ENCODE assay signal across 12 cellular contexts in genomic region chr19:15317392-15318011, GRCh38. TPM values are rescaled to one million over a fixed set of nuclear protein-coding genes. Genes with fewer than 3 reads are reported as not detected.
DNase-seq lines count a peak whose midpoint lies in the region; TF ChIP-seq lines count a peak whose summit lies in the region.
"Had no signal": no experiment of that assay in that cellular context is flagged by ENCODE, and none has a peak within 500 bp of the region (broad histone marks: within the 10 kb centered on the region; RNA-seq: fewer than 3 reads in every experiment).

No MANE protein-coding gene starts in this region.

- peaks cover 98% of the 10 kb centered on the region for H3K79me2 ChIP-seq in fibroblast of lung (ENCODE audit: control insufficient read depth, insufficient read depth, low read length)

- CTCF ChIA-PET in RWPE1 (lab: Yijun Ruan, JAX): interaction anchor here (0.5 to 1.1 kb wide), 2 partner anchors 24 to 28 kb away, joined by 3 read pairs; no protein-coding TSS in a partner anchor

- no peaks in the 10 kb centered on the region for H3K9me3 ChIP-seq in fibroblast of lung (ENCODE audit: control insufficient read depth, insufficient read depth, low read depth, low read length)
- H3K9me3 ChIP-seq in sigmoid colon: no peaks in the 10 kb centered on the region
- H3K9me3 ChIP-seq: adrenal gland, esophagus squamous epithelium, testis had no signal

- TF ChIP-seq POLR2A in sigmoid colon (IDR thresholded peaks at IDR 0.05): no peak

- H3K4me3 ChIP-seq in fibroblast of lung (replicated peaks in 1 of 4; ENCODE audit: control extremely low read depth in 1 of 4, insufficient read depth in 1 of 4, low read depth in 3 of 4, low read length in 4 of 4) (no peak overlapping the region), sigmoid colon (no peak overlapping the region)
- H3K4me3 ChIP-seq: adrenal gland, esophagus squamous epithelium, lung, testis had no signal

- H3K36me3 ChIP-seq in fibroblast of lung (ENCODE audit: control insufficient read depth, insufficient read depth, low read length) (peaks cover 1% of the 10 kb centered on the region), sigmoid colon (no peaks in the 10 kb centered on the region)
- H3K36me3 ChIP-seq: adrenal gland, esophagus squamous epithelium had no signal

- H3K9ac ChIP-seq in fibroblast of lung (ENCODE audit: insufficient read depth, low read length): no peak overlapping the region

- POLR2A ChIA-PET in RWPE1 (lab: Yijun Ruan, JAX; ENCODE audit: low non-redundant PET): no interaction called here

- H3K27me3 ChIP-seq in fibroblast of lung (ENCODE audit: control insufficient read depth, insufficient read depth, low read length) (no peaks in the 10 kb centered on the region), sigmoid colon (no peaks in the 10 kb centered on the region)
- H3K27me3 ChIP-seq: adrenal gland, esophagus squamous epithelium, testis had no signal

- intact Hi-C loops in sigmoid colon (cut with DNase I): no loop called here

- H3K4me1 ChIP-seq in fibroblast of lung (ENCODE audit: control insufficient read depth, extremely low read depth, insufficient read depth, low read length): peaks cover 45% of the 10 kb centered on the region
- H3K4me1 ChIP-seq in sigmoid colon: peaks cover 0 to 96% (median 91%) of the 10 kb centered on the region in 4 donors

- TF ChIP-seq CTCF in RWPE1 (conservative IDR thresholded peaks at IDR 0.05; ENCODE audit: low read depth) (no peak), fibroblast of lung (conservative IDR thresholded peaks at IDR 0.05 in 1 of 2, IDR thresholded peaks at IDR 0.05 in 1 of 2; ENCODE audit: low read depth in 1 of 2, low read length in 2 of 2) (no peak), sigmoid colon (IDR thresholded peaks at IDR 0.05) (no peak)

- TF ChIP-seq EP300 in sigmoid colon (IDR thresholded peaks at IDR 0.05): no peak

- peak overlapping the region; percentile 62 for H3K4me2 ChIP-seq in fibroblast of lung (ENCODE audit: extremely low read depth, insufficient read depth, low read length)

- no peak overlapping the region for H2AFZ ChIP-seq in fibroblast of lung (ENCODE audit: low read length)

- WGBS in sigmoid colon, 2 donors: 63 to 74% methylated on average over 3 of the region's 3 CpGs

- DNase-seq in EL (peak; percentile 61), RWPE1 (ENCODE audit: low spot score) (no peak), fibroblast of lung (ENCODE audit: low read depth in 2 of 2) (peak; percentile 63 to 74), sigmoid colon (no peak), dedifferentiated amniotic fluid mesenchymal stem cell (ENCODE audit: extremely low spot score) (no peak), putamen (ENCODE audit: low spot score) (no peak), superior temporal gyrus (ENCODE audit: extremely low spot score) (no peak)
- DNase-seq: esophagus squamous epithelium, T1000, testis had no signal

- H4K20me1 ChIP-seq in fibroblast of lung (ENCODE audit: control insufficient read depth, extremely low read depth, insufficient read depth, low read length): peaks cover 21% of the 10 kb centered on the region

- H3K27ac ChIP-seq in RWPE1 (peak overlapping the region; percentile 63; the same call in 1 of the 2 replicates), fibroblast of lung (ENCODE audit: insufficient read depth, low read length) (peak overlapping the region; percentile 60), sigmoid colon (peak overlapping the region; percentile 10 to 68 (median 58))
- H3K27ac ChIP-seq: testis had no signal

RNA-seq across cellular contexts. Expression of gene BRD4, which starts 14.8 kb away (rescaled TPM):
- total RNA-seq in fibroblast of lung: 9.8 and 20.1 TPM in 2 replicates
- polyA plus RNA-seq in fibroblast of lung: 9.9 and 13.3 TPM in 2 replicates
- polyA plus RNA-seq in fibroblast of lung (2012): 47.8 and 58.5 TPM in 2 replicates
- 186 and 192 TPM in 2 replicates for polyA minus RNA-seq in fibroblast of lung (ENCODE audit: low replicate concordance)
- total RNA-seq in sigmoid colon: 10 to 100 TPM; 15.0 to 43.8 (median 21.4) TPM
- polyA plus RNA-seq in sigmoid colon: 10 to 100 TPM in 2 of 3 donors, 1 to 10 TPM in 1; 9.0 to 42.1 (median 13.6) TPM

Comparison
In these comparisons a context has a peak if more than half of its experiments do, and no peak if none do; other contexts are left out.
1. DNase-seq: peak in EL (single experiment) and fibroblast of lung (2 of 2); none in RWPE1 (single experiment), sigmoid colon (single experiment), dedifferentiated amniotic fluid mesenchymal stem cell (single experiment), putamen (single experiment) and superior temporal gyrus (single experiment).
2. Peak in every context shown above with its lines, with median percentiles within 50 percentile points of each other: H3K27ac ChIP-seq.